Comparison of ENCODE assay signal across 12 cellular contexts in the genomic region with DNA sequence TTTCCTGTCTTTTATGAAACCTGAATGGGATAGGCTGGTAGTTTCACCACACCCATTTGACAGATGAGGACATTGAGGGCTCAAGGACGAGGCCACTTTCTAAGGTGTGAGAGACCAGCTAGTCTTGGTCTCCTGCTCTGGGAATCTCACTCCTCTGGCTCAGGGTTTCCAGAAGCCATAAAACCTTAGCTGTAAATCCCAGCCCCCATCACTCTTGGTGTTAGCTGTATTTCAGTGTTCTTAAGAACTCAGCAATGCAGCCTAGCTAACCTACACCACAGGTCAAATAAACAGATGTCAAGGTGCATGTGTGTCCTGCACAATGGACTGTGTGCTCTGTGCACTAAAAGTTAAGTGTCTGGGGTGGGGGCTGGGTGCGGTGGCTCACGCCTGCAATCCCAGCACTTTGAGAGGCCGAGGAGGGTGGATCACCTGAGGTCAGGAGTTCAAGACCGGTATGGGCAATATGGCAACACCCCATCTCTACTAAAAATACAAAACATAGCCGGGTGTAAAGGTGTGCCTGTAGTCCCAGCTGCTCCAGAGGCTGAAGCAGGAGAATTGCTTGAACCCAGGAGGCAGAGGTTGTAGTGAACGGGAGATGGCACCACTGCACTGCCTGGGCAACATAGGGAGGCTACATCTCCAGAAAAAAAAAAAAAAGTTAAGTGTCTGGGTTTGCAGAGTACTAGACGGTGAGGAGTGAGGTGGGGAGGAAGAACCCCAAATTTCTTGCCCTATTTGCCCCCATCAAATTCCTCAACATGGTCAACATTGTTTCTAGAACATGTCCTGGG. TPM values are rescaled to one million over a fixed set of nuclear protein-coding genes. Genes with fewer than 3 reads are reported as not detected.
DNase-seq lines count a peak whose midpoint lies in the region; ATAC-seq, FAIRE-seq and TF ChIP-seq lines count a peak whose summit lies in the region.
"Had no signal": no experiment of that assay in that cellular context is flagged by ENCODE, and none has a peak within 500 bp of the region (broad histone marks: within the 10 kb centered on the region; RNA-seq: fewer than 3 reads in every experiment).

No MANE protein-coding gene starts in this region.

- H3K9me3 Mint-ChIP-seq in endothelial cell (ENCODE audit: unreplicated experiment) (no peaks in the 10 kb centered on the region), nephron (peaks cover 15% of the 10 kb centered on the region)
- peaks cover 5% of the 10 kb centered on the region for H3K9me3 Mint-ChIP-seq in activated T-helper 2 cell treated with anti-CD3 and anti-CD28 coated beads, Interferon-gamma antibody, Interleukin-2, Interleukin-4, amounts not matched to agents 10 μg/mL and 5 μg/mL and 100 μg/mL, durations not matched to agents 14 hours and 24 hours and 36 hours

- TF ChIP-seq CTCF in D721Med (IDR thresholded peaks at IDR 0.05; ENCODE audit: insufficient read depth, missing control alignments) (peak; percentile 22), endothelial cell (IDR thresholded peaks at IDR 0.05; ENCODE audit: unreplicated experiment) (no peak), nephron (IDR thresholded peaks at IDR 0.05; ENCODE audit: unreplicated experiment in 3 of 3) (no peak), GM13977 (IDR thresholded peaks at IDR 0.05; ENCODE audit: extremely low read depth, insufficient read depth, missing control alignments) (no peak)

- H3K27ac Mint-ChIP-seq in endothelial cell (ENCODE audit: unreplicated experiment) (no peak overlapping the region), nephron (no peak overlapping the region)
- no peak overlapping the region for H3K27ac Mint-ChIP-seq in activated T-helper 2 cell treated with anti-CD3 and anti-CD28 coated beads, Interferon-gamma antibody, Interleukin-2, Interleukin-4, amounts not matched to agents 10 μg/mL and 5 μg/mL and 100 μg/mL, durations not matched to agents 14 hours and 24 hours and 36 hours
- H3K27ac Mint-ChIP-seq: dendritic cell treated with granulocyte-macrophage colony-stimulating factor and Interleukin-4, amounts not matched to agents 40 ng/mL and 50 ng/mL, for 4 days had no signal

- H3K27me3 Mint-ChIP-seq in endothelial cell (ENCODE audit: unreplicated experiment) (peaks cover 26% of the 10 kb centered on the region), nephron (ENCODE audit: low read depth) (peaks cover 73% of the 10 kb centered on the region)
- peaks cover 44% of the 10 kb centered on the region for H3K27me3 Mint-ChIP-seq in activated T-helper 2 cell treated with anti-CD3 and anti-CD28 coated beads, Interferon-gamma antibody, Interleukin-2, Interleukin-4, amounts not matched to agents 10 μg/mL and 5 μg/mL and 100 μg/mL, durations not matched to agents 14 hours and 24 hours and 36 hours (ENCODE audit: low read depth)

- H3K4me1 Mint-ChIP-seq in endothelial cell (ENCODE audit: unreplicated experiment): peaks cover 18% of the 10 kb centered on the region
- no peaks in the 10 kb centered on the region for H3K4me1 Mint-ChIP-seq in nephron
- H3K4me1 Mint-ChIP-seq in activated T-helper 2 cell treated with anti-CD3 and anti-CD28 coated beads, Interferon-gamma antibody, Interleukin-2, Interleukin-4, amounts not matched to agents 10 μg/mL and 5 μg/mL and 100 μg/mL, durations not matched to agents 14 hours and 24 hours and 36 hours (ENCODE audit: low read depth): no peaks in the 10 kb centered on the region

- H3K4me3 Mint-ChIP-seq in endothelial cell (ENCODE audit: unreplicated experiment) (peak overlapping the region; percentile 71), nephron (peak overlapping the region in 2 of 3 experiments; percentile 23 to 50)
- no peak overlapping the region for H3K4me3 Mint-ChIP-seq in activated T-helper 2 cell treated with anti-CD3 and anti-CD28 coated beads, Interferon-gamma antibody, Interleukin-2, Interleukin-4, amounts not matched to agents 10 μg/mL and 5 μg/mL and 100 μg/mL, durations not matched to agents 14 hours and 24 hours and 36 hours (ENCODE audit: low read depth)
- H3K4me3 Mint-ChIP-seq: dendritic cell treated with granulocyte-macrophage colony-stimulating factor and Interleukin-4, amounts not matched to agents 40 ng/mL and 50 ng/mL, for 4 days had no signal

- DNase-seq in D721Med (ENCODE audit: insufficient read length, low spot score) (no peak), NCI-H2171 (lab: John Stamatoyannopoulos, UW) (peak; percentile 14), endothelial cell (ENCODE audit: low spot score) (no peak), germinal center (ENCODE audit: low spot score) (no peak), GM13977 (ENCODE audit: low spot score) (no peak)
- no peak for DNase-seq in activated T-helper 2 cell treated with anti-CD3 and anti-CD28 coated beads, Interferon-gamma antibody, Interleukin-2, Interleukin-4, amounts not matched to agents 10 μg/mL and 5 μg/mL and 100 μg/mL, durations not matched to agents 14 hours and 24 hours and 36 hours (ENCODE audit: low spot score)
- DNase-seq: midbrain; NCI-H2029; stimulated activated CD4-positive, alpha-beta T cell treated with anti-CD3 and anti-CD28 coated beads, Interleukin-1b, Interleukin-23, amount 100 ng/mL, for 48 hours had no signal

- peaks cover 12% of the 10 kb centered on the region for H3K36me3 Mint-ChIP-seq in endothelial cell (ENCODE audit: low read depth, unreplicated experiment)
- peaks cover 5% of the 10 kb centered on the region for H3K36me3 Mint-ChIP-seq in nephron (ENCODE audit: low read depth)
- no peaks in the 10 kb centered on the region for H3K36me3 Mint-ChIP-seq in activated T-helper 2 cell treated with anti-CD3 and anti-CD28 coated beads, Interferon-gamma antibody, Interleukin-2, Interleukin-4, amounts not matched to agents 10 μg/mL and 5 μg/mL and 100 μg/mL, durations not matched to agents 14 hours and 24 hours and 36 hours (ENCODE audit: low read depth)

- intact Hi-C loops in activated T-helper 2 cell treated with anti-CD3 and anti-CD28 coated beads, Interferon-gamma antibody, Interleukin-2, Interleukin-4, amounts not matched to agents 10 μg/mL and 5 μg/mL and 100 μg/mL, durations not matched to agents 14 hours and 24 hours and 36 hours (cut with micrococcal nuclease): no loop called here

- ATAC-seq in HG03565 (IDR thresholded peaks at IDR 0.05; ENCODE audit: unreplicated experiment): no peak

- in situ Hi-C loops in GM13977 (cut with MboI; ENCODE audit: low pct_unique_long_range_greater_than_20kb, low sequenced_read_pairs, unreplicated experiment): no loop called here

- FAIRE-seq in D721Med (lab: Jason Lieb, UNC): no peak

RNA-seq across cellular contexts. Expression of a gene that starts 0.5 kb away (rescaled TPM):
- 0.33 TPM for total RNA-seq in endothelial cell (ENCODE audit: unreplicated experiment)
- 0.14 TPM in 1 of 2 replicates, not detected in the other for total RNA-seq in activated T-helper 2 cell treated with anti-CD3 and anti-CD28 coated beads, Interferon-gamma antibody, Interleukin-2, Interleukin-4, amounts not matched to agents 10 μg/mL and 5 μg/mL and 100 μg/mL, durations not matched to agents 14 hours and 24 hours and 36 hours

RNA-seq across cellular contexts. Expression of a gene that starts 13.7 kb away (rescaled TPM):
- total RNA-seq in endothelial cell (ENCODE audit: unreplicated experiment): 0.05 TPM
- not detected in 2 replicates for total RNA-seq in activated T-helper 2 cell treated with anti-CD3 and anti-CD28 coated beads, Interferon-gamma antibody, Interleukin-2, Interleukin-4, amounts not matched to agents 10 μg/mL and 5 μg/mL and 100 μg/mL, durations not matched to agents 14 hours and 24 hours and 36 hours

RNA-seq across cellular contexts. Expression of a gene that starts 13.8 kb away (rescaled TPM):
- 30.6 TPM for total RNA-seq in endothelial cell (ENCODE audit: unreplicated experiment)
- total RNA-seq in activated T-helper 2 cell treated with anti-CD3 and anti-CD28 coated beads, Interferon-gamma antibody, Interleukin-2, Interleukin-4, amounts not matched to agents 10 μg/mL and 5 μg/mL and 100 μg/mL, durations not matched to agents 14 hours and 24 hours and 36 hours: 67.6 and 68.7 TPM in 2 replicates

RNA-seq across cellular contexts. Expression of a gene that starts 25.7 kb away (rescaled TPM):
- 70.6 TPM for total RNA-seq in endothelial cell (ENCODE audit: unreplicated experiment)
- total RNA-seq in activated T-helper 2 cell treated with anti-CD3 and anti-CD28 coated beads, Interferon-gamma antibody, Interleukin-2, Interleukin-4, amounts not matched to agents 10 μg/mL and 5 μg/mL and 100 μg/mL, durations not matched to agents 14 hours and 24 hours and 36 hours: 51.0 and 53.9 TPM in 2 replicates

RNA-seq across cellular contexts. Expression of a gene that starts 46.2 kb away (rescaled TPM):
- total RNA-seq in endothelial cell (ENCODE audit: unreplicated experiment): 336 TPM
- 221 and 224 TPM in 2 replicates for total RNA-seq in activated T-helper 2 cell treated with anti-CD3 and anti-CD28 coated beads, Interferon-gamma antibody, Interleukin-2, Interleukin-4, amounts not matched to agents 10 μg/mL and 5 μg/mL and 100 μg/mL, durations not matched to agents 14 hours and 24 hours and 36 hours
